In the genomic region with DNA sequence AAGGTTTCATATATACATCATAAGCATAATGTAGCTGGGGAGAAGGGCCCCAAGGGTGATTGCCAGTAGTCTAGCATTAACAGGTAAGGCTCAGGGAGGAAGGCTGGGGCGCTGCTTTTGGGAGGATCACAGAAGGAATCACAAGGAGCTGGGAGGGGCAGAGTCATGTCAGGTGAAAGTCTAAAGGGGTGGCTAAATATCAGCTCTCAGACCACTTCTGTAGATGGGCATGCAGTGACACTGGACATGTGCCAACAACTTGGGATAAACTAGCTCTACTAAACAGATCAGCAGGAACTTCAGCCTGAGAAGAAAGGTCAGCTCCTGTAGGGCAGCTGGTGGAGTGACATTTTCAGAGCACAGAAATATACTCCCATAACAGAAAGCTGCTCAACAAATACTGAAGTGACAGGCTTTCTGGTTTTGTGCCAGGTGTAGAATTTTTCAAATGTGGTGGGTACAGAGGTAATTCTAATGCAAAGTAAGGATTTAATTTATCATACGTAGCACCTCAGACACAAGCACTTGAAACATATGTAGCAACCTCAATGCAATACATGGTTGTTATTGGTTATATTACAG, we compare ENCODE assay signal across 15 cellular contexts.
A peak's percentile ranks its signal among the peaks of the same experiment; 100 is the strongest.
DNase-seq lines count a peak whose midpoint lies in the region; ATAC-seq and TF ChIP-seq lines count a peak whose summit lies in the region.
"Had no signal": no experiment of that assay in that cellular context is flagged by ENCODE, and none has a peak within 500 bp of the region (broad histone marks: within the 10 kb centered on the region; RNA-seq: fewer than 3 reads in every experiment).

No MANE protein-coding gene starts in this region.

- peak; percentile 8 for ATAC-seq in HG03432 (IDR thresholded peaks at IDR 0.05; ENCODE audit: unreplicated experiment)
- ATAC-seq in gastrocnemius medialis: no peak
- ATAC-seq in right cardiac atrium: no peak

- in situ Hi-C loops in gastrocnemius medialis (cut with MboI; ENCODE audit: low sequenced_read_pairs in 4 of 4): no loop called here

- H3K4me3 ChIP-seq in gastrocnemius medialis (no peak overlapping the region), right cardiac atrium (ENCODE audit: low read length) (no peak overlapping the region)
- H3K4me3 ChIP-seq: adrenal gland, colonic mucosa, ovary, upper lobe of left lung had no signal

- 80% methylated on average over 2 of the region's 2 CpGs for WGBS in right cardiac atrium

- DNase-seq in NCI-H2196 (lab: John Stamatoyannopoulos, UW; ENCODE audit: unreplicated experiment) (peak; percentile 46), NCI-H2196 treated with DMSO at 0.1 percent for 48 hours (lab: John Stamatoyannopoulos, UW; ENCODE audit: unreplicated experiment) (no peak), NCI-H526 (lab: John Stamatoyannopoulos, UW) (peak; percentile 68 to 74), pons (ENCODE audit: low spot score) (peak; percentile 38), gastrocnemius medialis (no peak), GM03348 (ENCODE audit: low spot score) (no peak), right cardiac atrium (no peak)
- DNase-seq: adrenal gland; colonic mucosa; mesenchymal stem cell; ovary; stimulated activated CD8-positive, alpha-beta memory T cell treated with anti-CD3 and anti-CD28 coated beads, Interleukin-4, amount 100 ng/mL, for 48 hours; upper lobe of left lung had no signal

- H3K9me3 ChIP-seq in gastrocnemius medialis: no peaks in the 10 kb centered on the region
- no peaks in the 10 kb centered on the region for H3K9me3 ChIP-seq in right cardiac atrium (ENCODE audit: control insufficient read depth, low read length)
- H3K9me3 ChIP-seq: adrenal gland, colonic mucosa, ovary, upper lobe of left lung had no signal

- H3K27me3 ChIP-seq in gastrocnemius medialis (no peaks in the 10 kb centered on the region), right cardiac atrium (ENCODE audit: control insufficient read depth, insufficient read depth) (no peaks in the 10 kb centered on the region)
- H3K27me3 ChIP-seq: adrenal gland, colonic mucosa, ovary, upper lobe of left lung had no signal

- H3K27ac ChIP-seq in gastrocnemius medialis (no peak overlapping the region), right cardiac atrium (ENCODE audit: low read length) (no peak overlapping the region)
- H3K27ac ChIP-seq: adrenal gland, colonic mucosa, ovary, RWPE1, upper lobe of left lung had no signal

- no peak for TF ChIP-seq CTCF in gastrocnemius medialis (IDR thresholded peaks at IDR 0.05 in 4 of 5, conservative IDR thresholded peaks at IDR 0.05 in 1 of 5)

- H3K4me1 ChIP-seq in gastrocnemius medialis (no peaks in the 10 kb centered on the region), right cardiac atrium (ENCODE audit: control insufficient read depth, insufficient read depth, low read length) (no peaks in the 10 kb centered on the region)
- H3K4me1 ChIP-seq: adrenal gland, colonic mucosa, upper lobe of left lung had no signal

- TF ChIP-seq POLR2A in gastrocnemius medialis (IDR thresholded peaks at IDR 0.05): no peak

- intact Hi-C loops in gastrocnemius medialis (cut with DNase I; ENCODE audit: low total_unique reads) (no loop called here), right cardiac atrium (cut with DNase I) (no loop called here)

- no peaks in the 10 kb centered on the region for H3K36me3 ChIP-seq in gastrocnemius medialis
- H3K36me3 ChIP-seq: adrenal gland, colonic mucosa, ovary, upper lobe of left lung had no signal

Comparison
In these comparisons a context has a peak if more than half of its experiments do, and no peak if none do; other contexts are left out.
1. DNase-seq: peak in NCI-H2196 (single experiment), NCI-H526 (2 of 2) and pons (single experiment); none in NCI-H2196 treated with DMSO at 0.1 percent for 48 hours (single experiment), gastrocnemius medialis (0 of 2), GM03348 (single experiment) and right cardiac atrium (0 of 3).